20 cellular contexts compared by ENCODE assay signal in genomic region chr6:132220800-132221199, GRCh38.
DNase-seq lines count a peak whose midpoint lies in the region; ATAC-seq and TF ChIP-seq lines count a peak whose summit lies in the region.
"Had no signal": no experiment of that assay in that cellular context is flagged by ENCODE, and none has a peak within 500 bp of the region (broad histone marks: within the 10 kb centered on the region; RNA-seq: fewer than 3 reads in every experiment).

No MANE protein-coding gene starts in this region.

- no peak for TF ChIP-seq CTCF in HEK293 (tag by site-specific recombination; IDR thresholded peaks at IDR 0.05)
- TF ChIP-seq CTCF in fibroblast of the aortic adventitia (IDR thresholded peaks at IDR 0.05; ENCODE audit: insufficient read depth, low read length): no peak
- no peak for TF ChIP-seq CTCF in nephron (IDR thresholded peaks at IDR 0.05; ENCODE audit: unreplicated experiment in 3 of 3)

- H3K27ac ChIP-seq in HEK293 (ENCODE audit: extremely low read depth, low read depth, low read length) (no peak overlapping the region), GM23248 (no peak overlapping the region)
- H3K27ac ChIP-seq: A549 had no signal

- WGBS in GM23248 (ENCODE audit: low coverage in 1 of 2, low lambda C conversion rate in 2 of 2, missing lambda C conversion rate in 2 of 2), 2 experiments: 3 to 9% methylated on average over 1 of the region's 1 CpG

- CTCF ChIA-PET in HEK293 (lab: Yijun Ruan, JAX): interaction anchor here (0.6 to 2.4 kb wide), 6 partner anchors 10 to 305 kb away, joined by 3 to 5 read pairs (median 4); no protein-coding TSS in a partner anchor

- no peaks in the 10 kb centered on the region for H3K9me2 ChIP-seq in GM23248 (ENCODE audit: insufficient read depth)

- H3K36me3 Mint-ChIP-seq in nephron (ENCODE audit: low read depth): peaks cover 7% of the 10 kb centered on the region
- H3K36me3 Mint-ChIP-seq: CD4-positive, alpha-beta memory T cell had no signal

- DNase-seq in fibroblast of the aortic adventitia (ENCODE audit: low read depth) (peak; percentile 31), GM23248 (no peak), SW480 (ENCODE audit: low spot score) (no peak)
- DNase-seq: 8988T; ACHN; C1 segment of cervical spinal cord; Calu3; CD4-positive, alpha-beta memory T cell; COR-L47; DMS53; DMS79 treated with DMSO at 0.1 percent for 48 hours; GF-D8; H9; HFFc6 had no signal

- no peak overlapping the region for H3K9ac ChIP-seq in GM23248

- H3K36me3 ChIP-seq in HEK293 (ENCODE audit: control insufficient read depth in 2 of 2, insufficient read depth in 1 of 2, low read length in 2 of 2) (no peaks in the 10 kb centered on the region), GM23248 (ENCODE audit: low read depth) (no peaks in the 10 kb centered on the region)

- no peaks in the 10 kb centered on the region for H4K20me1 ChIP-seq in GM23248 (ENCODE audit: insufficient read depth)

- no peaks in the 10 kb centered on the region for H3K79me2 ChIP-seq in GM23248 (ENCODE audit: insufficient read depth)

- H3K27me3 Mint-ChIP-seq in nephron (ENCODE audit: low read depth): no peaks in the 10 kb centered on the region

- in situ Hi-C loops in GM23248 (cut with MboI): loop anchor here (25.0 kb wide), 1 partner anchor 258 kb away; the partner anchor contains the start of gene CCN2

- no peaks in the 10 kb centered on the region for H3F3A ChIP-seq in GM23248 (ENCODE audit: insufficient read depth)

- H3K9me3 ChIP-seq in HEK293 (ENCODE audit: control insufficient read depth, insufficient read depth, low read depth, low read length): no peaks in the 10 kb centered on the region
- no peaks in the 10 kb centered on the region for H3K9me3 ChIP-seq in GM23248 (ENCODE audit: low read depth)
- H3K9me3 ChIP-seq: A549 had no signal

- peak overlapping the region; percentile 72 to 86 (median 81) for H3K27ac Mint-ChIP-seq in nephron
- H3K27ac Mint-ChIP-seq: CD4-positive, alpha-beta memory T cell; GM23338; H9; HFFc6 had no signal

- no peak overlapping the region for H3K4me3 Mint-ChIP-seq in nephron
- H3K4me3 Mint-ChIP-seq: CD4-positive, alpha-beta memory T cell; GM23338; H9; HFFc6 had no signal

- H3K4me2 ChIP-seq in GM23248 (ENCODE audit: unreplicated experiment): no peak overlapping the region
- H3K4me2 ChIP-seq: A549, GM23338 had no signal

- H2AFZ ChIP-seq in GM23248: no peak overlapping the region
- H2AFZ ChIP-seq: GM23338 had no signal

- peaks cover 27% of the 10 kb centered on the region for H3K4me1 Mint-ChIP-seq in nephron
- H3K4me1 Mint-ChIP-seq: CD4-positive, alpha-beta memory T cell; GM23338; H9 had no signal

- H3K4me3 ChIP-seq in HEK293 (ENCODE audit: low read depth, low read length) (no peak overlapping the region), fibroblast of the aortic adventitia (ENCODE audit: low read depth, low read length) (no peak overlapping the region), GM23248 (no peak overlapping the region)
- H3K4me3 ChIP-seq: A549, GM23338 had no signal

- no peaks in the 10 kb centered on the region for H3K4me1 ChIP-seq in HEK293 (ENCODE audit: control insufficient read depth, insufficient read depth, low read length)
- H3K4me1 ChIP-seq in GM23248 (ENCODE audit: insufficient read depth): peaks cover 5% of the 10 kb centered on the region; the same call in 1 of the 2 replicates
- H3K4me1 ChIP-seq: A549 had no signal

- POLR2A ChIA-PET in HEK293 (lab: Yijun Ruan, JAX): interaction anchor here (0.6 kb wide), 1 partner anchor 272 kb away, joined by 4 read pairs; no protein-coding TSS in a partner anchor

- H3K9me3 Mint-ChIP-seq in nephron: peaks cover 10% of the 10 kb centered on the region

- no peak for ATAC-seq in GM19328 (IDR thresholded peaks at IDR 0.05; ENCODE audit: unreplicated experiment)
- ATAC-seq: A549, GM23338, HCT116 had no signal

- no peaks in the 10 kb centered on the region for H3K27me3 ChIP-seq in GM23248 (replicated peaks; ENCODE audit: insufficient read depth)

TF ChIP-seq in HEK293, 187 proteins besides CTCF, POLR2A, EP300 and RAD21:
- TF ChIP-seq SP2 (tag by site-specific recombination; IDR thresholded peaks at IDR 0.05) (no peak), ZNF423 (tag by site-specific recombination; IDR thresholded peaks at IDR 0.05) (no peak), ZNF747 (tag by site-specific recombination; IDR thresholded peaks at IDR 0.05) (no peak)
- TF ChIP-seq, protein P1, sequence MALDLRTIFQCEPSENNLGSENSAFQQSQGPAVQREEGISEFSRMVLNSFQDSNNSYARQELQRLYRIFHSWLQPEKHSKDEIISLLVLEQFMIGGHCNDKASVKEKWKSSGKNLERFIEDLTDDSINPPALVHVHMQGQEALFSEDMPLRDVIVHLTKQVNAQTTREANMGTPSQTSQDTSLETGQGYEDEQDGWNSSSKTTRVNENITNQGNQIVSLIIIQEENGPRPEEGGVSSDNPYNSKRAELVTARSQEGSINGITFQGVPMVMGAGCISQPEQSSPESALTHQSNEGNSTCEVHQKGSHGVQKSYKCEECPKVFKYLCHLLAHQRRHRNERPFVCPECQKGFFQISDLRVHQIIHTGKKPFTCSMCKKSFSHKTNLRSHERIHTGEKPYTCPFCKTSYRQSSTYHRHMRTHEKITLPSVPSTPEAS (tag by site-specific recombination; IDR thresholded peaks at IDR 0.05): peak; percentile 35; the same call in 1 of the 2 replicates
